In the genomic region with DNA sequence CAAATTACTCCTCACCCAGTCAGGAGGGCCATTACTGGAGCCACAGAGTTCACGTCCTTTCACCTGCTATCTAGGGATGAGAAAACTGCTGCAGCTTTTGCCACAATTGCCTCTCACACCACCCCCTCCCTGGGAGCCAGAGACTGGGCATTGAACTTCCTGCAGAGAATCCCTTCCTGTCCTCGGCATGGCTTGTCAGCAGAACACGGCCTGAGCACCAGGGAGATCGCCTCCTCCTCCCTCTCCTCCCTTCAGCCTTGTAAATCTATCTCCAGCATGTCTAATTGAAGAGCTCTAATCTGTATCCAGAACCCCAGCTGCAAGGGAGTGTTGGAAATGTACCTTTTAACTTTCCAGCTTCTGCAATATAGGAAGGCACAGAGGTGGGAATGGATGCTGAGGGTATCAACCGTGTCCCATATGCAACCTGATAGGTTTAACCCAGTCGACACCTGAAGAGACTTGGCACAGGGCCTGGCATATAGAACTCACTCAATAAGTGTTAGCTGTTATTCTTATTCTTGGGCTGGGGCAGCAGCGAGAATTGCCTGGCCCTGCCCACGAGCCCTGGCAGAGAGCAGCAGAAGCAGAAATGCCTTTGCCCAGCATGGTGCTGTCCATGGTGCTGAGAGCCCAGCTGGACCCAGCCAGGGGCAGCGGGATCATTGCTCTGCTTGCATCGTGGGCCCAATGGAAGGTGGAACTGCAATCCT, we compare ENCODE assay signal across 8 cellular contexts. TPM values are rescaled to one million over a fixed set of nuclear protein-coding genes. Genes with fewer than 3 reads are reported as not detected.
DNase-seq lines count a peak whose midpoint lies in the region; ATAC-seq and TF ChIP-seq lines count a peak whose summit lies in the region.

No MANE protein-coding gene starts in this region.

- no peaks in the 10 kb centered on the region for H3F3A ChIP-seq in MM.1S (ENCODE audit: insufficient read depth, low read length)

- no peaks in the 10 kb centered on the region for H3K9me3 ChIP-seq in MM.1S (replicated peaks; ENCODE audit: insufficient read depth, low read length)

- no peak for TF ChIP-seq CTCF in brain (conservative IDR thresholded peaks at IDR 0.05)
- TF ChIP-seq CTCF in MM.1S (IDR thresholded peaks at IDR 0.05; ENCODE audit: low read length) = no peak

- no peaks in the 10 kb centered on the region for H3K9me3 Mint-ChIP-seq in T-helper 2 cell treated with Interferon-gamma antibody and Interleukin-4, amounts not matched to agents 5 μg/mL and 100 μg/mL, for 36 hours
- H3K9me3 Mint-ChIP-seq in brain = peaks cover 0 to 1% (median 0%) of the 10 kb centered on the region in 5 experiments

- no peaks in the 10 kb centered on the region for H4K20me1 ChIP-seq in MM.1S (ENCODE audit: insufficient read depth, low read length)

- H3K36me3 Mint-ChIP-seq in T-helper 2 cell treated with Interferon-gamma antibody and Interleukin-4, amounts not matched to agents 5 μg/mL and 100 μg/mL, for 36 hours (ENCODE audit: low read depth) = no peaks in the 10 kb centered on the region
- H3K36me3 Mint-ChIP-seq in brain = no peaks in the 10 kb centered on the region

- H3K9me2 ChIP-seq in MM.1S (replicated peaks; ENCODE audit: insufficient read depth, low read length) = no peaks in the 10 kb centered on the region

- DNase-seq in CMK (ENCODE audit: low read depth) = peak; percentile 9
- DNase-seq in Jurkat, Clone E6-1 (ENCODE audit: low read depth, low spot score) = peak; percentile 27
- peak; percentile 35 for DNase-seq in T-helper 2 cell treated with Interferon-gamma antibody and Interleukin-4, amounts not matched to agents 5 μg/mL and 100 μg/mL, for 36 hours (ENCODE audit: low spot score)
- DNase-seq in iris pigment epithelial cell (ENCODE audit: low read depth) = peak; percentile 47
- peak; percentile 37 to 52 for DNase-seq in stimulated activated CD4-positive, alpha-beta T cell treated with anti-CD3 and anti-CD28 coated beads, Interleukin-2, amount 100 ng/mL, for 48 hours
- DNase-seq in MM.1S = no peak

- H3K36me3 ChIP-seq in MM.1S (replicated peaks; ENCODE audit: insufficient read depth, low read length) = no peaks in the 10 kb centered on the region

- no peaks in the 10 kb centered on the region for H3K27me3 ChIP-seq in MM.1S (replicated peaks; ENCODE audit: insufficient read depth, low read length)

- no peak overlapping the region for H3K27ac Mint-ChIP-seq in T-helper 2 cell treated with Interferon-gamma antibody and Interleukin-4, amounts not matched to agents 5 μg/mL and 100 μg/mL, for 36 hours
- peak overlapping the region in 3 of 5 experiments; percentile 24 to 95 (median 79) for H3K27ac Mint-ChIP-seq in brain

- no peak overlapping the region for H3K27ac ChIP-seq in MM.1S (ENCODE audit: low read length)

- no peaks in the 10 kb centered on the region for H3K4me1 ChIP-seq in MM.1S (ENCODE audit: low read length)

- no peak overlapping the region for H3K9ac ChIP-seq in MM.1S (ENCODE audit: low read length)

- no peak overlapping the region for H2AFZ ChIP-seq in MM.1S (ENCODE audit: low read length)

- no peak for ATAC-seq in HG03045 (IDR thresholded peaks at IDR 0.05; ENCODE audit: unreplicated experiment)

- H3K4me3 ChIP-seq in Jurkat, Clone E6-1 (ENCODE audit: low read length) = no peak overlapping the region
- no peak overlapping the region for H3K4me3 ChIP-seq in MM.1S (ENCODE audit: low read length)

- H3K4me2 ChIP-seq in MM.1S (ENCODE audit: low read depth, low read length) = no peak overlapping the region

- H3K4me1 Mint-ChIP-seq in T-helper 2 cell treated with Interferon-gamma antibody and Interleukin-4, amounts not matched to agents 5 μg/mL and 100 μg/mL, for 36 hours (ENCODE audit: low read depth) = no peaks in the 10 kb centered on the region
- peaks cover 69% of the 10 kb centered on the region for H3K4me1 Mint-ChIP-seq in brain

- H3K79me2 ChIP-seq in MM.1S (ENCODE audit: low read length) = no peaks in the 10 kb centered on the region

- H3K27me3 Mint-ChIP-seq in T-helper 2 cell treated with Interferon-gamma antibody and Interleukin-4, amounts not matched to agents 5 μg/mL and 100 μg/mL, for 36 hours (ENCODE audit: low read depth) = no peaks in the 10 kb centered on the region
- H3K27me3 Mint-ChIP-seq in brain = peaks cover 3% of the 10 kb centered on the region

- no peak overlapping the region for H3K4me3 Mint-ChIP-seq in T-helper 2 cell treated with Interferon-gamma antibody and Interleukin-4, amounts not matched to agents 5 μg/mL and 100 μg/mL, for 36 hours
- H3K4me3 Mint-ChIP-seq in brain = peak overlapping the region in 1 of 5 experiments; percentile 47

RNA-seq across cellular contexts. Expression of gene TMEM63C, which starts 26.8 kb away (rescaled TPM):
- polyA plus RNA-seq in Jurkat, Clone E6-1 (2012; ENCODE audit: insufficient read depth, insufficient read length) = 4.2 TPM
- polyA plus RNA-seq in brain (ENCODE audit: insufficient read depth, low read depth, low replicate concordance) = 53.6 TPM
